9 cellular contexts compared by ENCODE assay signal in the genomic region with DNA sequence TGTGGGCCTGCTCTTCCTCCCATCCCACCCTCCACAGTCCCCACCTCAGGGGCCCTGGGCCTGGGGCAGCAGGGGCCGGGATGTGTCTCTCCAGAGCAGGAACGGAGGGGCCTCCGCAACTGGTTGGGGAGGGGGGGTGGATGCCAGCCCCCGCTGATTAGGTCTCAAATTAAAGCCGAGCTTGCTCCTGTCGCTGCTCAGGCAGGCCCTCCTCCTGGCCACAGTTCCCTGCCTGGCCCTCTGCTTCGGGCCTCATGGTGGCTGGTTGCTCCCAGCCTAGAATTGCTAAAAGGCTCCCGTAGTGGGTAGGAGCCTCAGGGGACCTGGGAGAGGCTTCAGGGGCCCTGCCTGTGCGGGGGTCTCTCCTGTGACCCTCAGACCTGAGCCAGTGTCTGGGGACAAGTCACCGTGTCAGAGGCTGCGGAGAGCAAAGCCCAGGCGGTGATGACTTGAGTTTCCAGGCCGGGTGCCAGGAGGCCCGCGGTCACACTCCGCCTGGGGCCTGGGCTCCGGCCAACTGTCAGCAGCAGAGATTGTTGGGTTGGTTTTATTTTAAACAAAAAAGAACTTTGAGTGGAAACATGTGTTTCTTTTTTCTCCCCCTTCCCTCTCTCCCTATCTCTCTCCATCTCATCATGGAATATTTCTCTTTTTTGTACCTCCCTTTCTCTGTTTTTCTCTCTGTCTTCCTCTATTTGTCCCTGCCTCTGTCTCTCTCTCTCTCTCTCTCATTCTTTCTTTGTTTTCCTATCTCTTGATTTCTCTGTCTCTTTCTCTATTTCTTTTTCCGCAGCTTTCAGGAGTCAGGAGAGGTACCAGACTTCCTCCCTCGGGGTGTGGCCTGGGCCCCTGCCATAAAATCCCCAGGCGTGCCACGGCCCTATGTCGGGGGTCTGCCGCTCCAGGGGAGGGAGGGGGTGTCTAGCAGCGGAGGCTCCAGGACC. TPM values are rescaled to one million over a fixed set of nuclear protein-coding genes. Genes with fewer than 3 reads are reported as not detected.
DNase-seq lines count a peak whose midpoint lies in the region; ATAC-seq, FAIRE-seq and TF ChIP-seq lines count a peak whose summit lies in the region.
"Had no signal": no experiment of that assay in that cellular context is flagged by ENCODE, and none has a peak within 500 bp of the region (broad histone marks: within the 10 kb centered on the region; RNA-seq: fewer than 3 reads in every experiment).

No MANE protein-coding gene starts in this region.

- no peak overlapping the region for H2AFZ ChIP-seq in OCI-LY1 (ENCODE audit: low read length)

- H3K27ac ChIP-seq in OCI-LY1 (ENCODE audit: low read depth, low read length, poor library complexity, severe bottlenecking): peak overlapping the region; percentile 70

- no peaks in the 10 kb centered on the region for H3K36me3 ChIP-seq in BE2C
- H3K36me3 ChIP-seq in OCI-LY1 (ENCODE audit: insufficient read depth, low read length): no peaks in the 10 kb centered on the region
- no peaks in the 10 kb centered on the region for H3K36me3 ChIP-seq in mucosa of descending colon (ENCODE audit: low read depth)

- ATAC-seq in mucosa of descending colon: peak; percentile 33
- no peak for ATAC-seq in GM21515 (IDR thresholded peaks at IDR 0.05; ENCODE audit: unreplicated experiment)

- no peaks in the 10 kb centered on the region for H3F3A ChIP-seq in OCI-LY1 (ENCODE audit: insufficient read depth, low read length)

- H3K9me2 ChIP-seq in OCI-LY1 (ENCODE audit: low read depth, low read length): no peaks in the 10 kb centered on the region

- TF ChIP-seq CTCF in BE2C (IDR thresholded peaks at IDR 0.05; ENCODE audit: low read depth, low read length): no peak
- TF ChIP-seq CTCF in OCI-LY1 (IDR thresholded peaks at IDR 0.05; ENCODE audit: low read length): no peak
- no peak for TF ChIP-seq CTCF in mucosa of descending colon (IDR thresholded peaks at IDR 0.05)

- intact Hi-C loops in mucosa of descending colon (cut with DNase I, micrococcal nuclease): no loop called here

- H3K4me1 ChIP-seq in BE2C: peaks cover 16% of the 10 kb centered on the region
- peaks cover 13% of the 10 kb centered on the region for H3K4me1 ChIP-seq in OCI-LY1 (ENCODE audit: insufficient read depth, low read length, severe bottlenecking)
- H3K4me1 ChIP-seq in mucosa of descending colon (ENCODE audit: low read depth): peaks cover 54% of the 10 kb centered on the region

- H3K4me3 ChIP-seq in BE2C (ENCODE audit: low read depth, low read length): no peak overlapping the region
- no peak overlapping the region for H3K4me3 ChIP-seq in OCI-LY1 (ENCODE audit: low read depth, low read length, poor library complexity, severe bottlenecking)
- H3K4me3 ChIP-seq in mucosa of descending colon: no peak overlapping the region

- no peak overlapping the region for H3K4me2 ChIP-seq in OCI-LY1 (ENCODE audit: low read length)

- H3K27me3 ChIP-seq in BE2C (no peaks in the 10 kb centered on the region), OCI-LY1 (ENCODE audit: insufficient read depth, low read length) (peaks cover 7% of the 10 kb centered on the region; the same call in 1 of the 2 replicates)

- no peaks in the 10 kb centered on the region for H3K79me2 ChIP-seq in OCI-LY1 (ENCODE audit: insufficient read depth, low read length)

- H4K20me1 ChIP-seq in OCI-LY1 (ENCODE audit: insufficient read depth, low read length): no peaks in the 10 kb centered on the region

- peak overlapping the region; percentile 10; the same call in 1 of the 2 replicates for H3K9ac ChIP-seq in OCI-LY1 (ENCODE audit: low read length)

- H3K9me3 ChIP-seq in BE2C (no peaks in the 10 kb centered on the region), OCI-LY1 (ENCODE audit: low read length) (no peaks in the 10 kb centered on the region), mucosa of descending colon (no peaks in the 10 kb centered on the region)

- peak; percentile 95 for FAIRE-seq in endometrium (lab: Jason Lieb, UNC)
- FAIRE-seq: colon had no signal

- peak; percentile 71 for DNase-seq in BE2C
- peak; percentile 83 to 87 (median 83) for DNase-seq in mucosa of descending colon
- no peak for DNase-seq in GDM1 (lab: John Stamatoyannopoulos, UW)
- no peak for DNase-seq in NCI-H82 (lab: John Stamatoyannopoulos, UW)
- DNase-seq in NCI-H774 (lab: John Stamatoyannopoulos, UW): no peak

RNA-seq across cellular contexts. Expression of a gene that starts 20.0 kb away (rescaled TPM):
- polyA plus RNA-seq in BE2C (2012; ENCODE audit: insufficient read depth, insufficient read length, low read depth): 6.2 TPM
- 10 to 100 TPM; 36.8 to 43.5 (median 43.5) TPM for total RNA-seq in mucosa of descending colon

RNA-seq across cellular contexts. Expression of a gene that starts 36.6 kb away (rescaled TPM):
- 13.3 TPM for polyA plus RNA-seq in BE2C (2012; ENCODE audit: insufficient read depth, insufficient read length, low read depth)
- 10 to 100 TPM in 1 of 3 donors, 1 to 10 TPM in 2; 5.3 to 13.3 (median 9.0) TPM for total RNA-seq in mucosa of descending colon

Comparison
In these comparisons a context has a peak if more than half of its experiments do, and no peak if none do; other contexts are left out.
1. DNase-seq: peak in BE2C (single experiment) and mucosa of descending colon (3 of 3); none in GDM1 (single experiment), NCI-H82 (single experiment) and NCI-H774 (single experiment).